9 cellular contexts compared by ENCODE assay signal in the genomic region with DNA sequence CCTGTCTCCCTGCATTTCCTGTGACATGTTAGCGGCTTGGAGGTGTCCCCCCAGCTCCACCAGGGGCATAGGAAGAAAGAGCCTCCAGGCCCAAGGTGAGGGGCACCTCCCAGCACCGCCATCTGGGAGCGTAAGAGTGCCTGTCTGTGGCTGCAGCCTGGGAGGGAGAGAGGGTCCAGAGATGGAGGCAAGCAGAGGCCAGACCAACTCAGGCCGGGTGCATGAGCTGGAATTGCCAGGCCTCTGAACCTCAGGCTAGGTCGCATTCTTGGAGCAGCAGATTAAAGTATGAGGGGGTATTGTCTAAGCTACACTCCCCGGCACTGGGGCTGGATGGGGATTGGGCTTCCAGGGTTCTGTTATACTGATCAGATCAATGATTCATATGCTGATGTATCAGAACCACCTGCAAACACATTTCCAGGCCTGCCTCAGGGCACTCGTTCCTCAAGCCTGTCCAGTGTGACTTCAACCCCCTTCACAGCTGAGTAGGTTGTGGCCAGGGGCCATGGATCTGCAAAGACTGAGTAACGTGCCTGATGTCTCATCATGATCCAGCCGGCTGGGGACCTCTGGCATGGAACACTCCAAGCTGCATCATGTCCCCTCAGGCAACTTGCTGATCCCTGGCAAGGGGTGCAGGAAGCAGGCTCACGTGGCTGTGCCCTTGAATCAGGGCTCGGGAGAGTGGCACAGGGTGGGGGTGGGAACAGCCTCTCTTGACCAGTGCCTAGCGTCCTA.
DNase-seq lines count a peak whose midpoint lies in the region; ATAC-seq and TF ChIP-seq lines count a peak whose summit lies in the region.
"Had no signal": no experiment of that assay in that cellular context is flagged by ENCODE, and none has a peak within 500 bp of the region (broad histone marks: within the 10 kb centered on the region; RNA-seq: fewer than 3 reads in every experiment).

No MANE protein-coding gene starts in this region.

- peak overlapping the region; percentile 43; the same call in 1 of the 2 replicates for H3K9ac ChIP-seq in KMS-11

- no peaks in the 10 kb centered on the region for H3K9me3 Mint-ChIP-seq in CD4-positive, CD25-positive, alpha-beta regulatory T cell
- peaks cover 8% of the 10 kb centered on the region for H3K9me3 Mint-ChIP-seq in central memory CD8-positive, alpha-beta T cell
- H3K9me3 Mint-ChIP-seq in mesothelial cell of epicardium, result no peaks in the 10 kb centered on the region

- peaks cover 8 to 18% (median 13%) of the 10 kb centered on the region in 4 donors for H3K4me1 Mint-ChIP-seq in CD4-positive, CD25-positive, alpha-beta regulatory T cell
- H3K4me1 Mint-ChIP-seq in central memory CD8-positive, alpha-beta T cell, result peaks cover 18% of the 10 kb centered on the region
- H3K4me1 Mint-ChIP-seq in mesothelial cell of epicardium, result peaks cover 48% of the 10 kb centered on the region

- no peak for ATAC-seq in CD4-positive, CD25-positive, alpha-beta regulatory T cell (ENCODE audit: low read depth in 2 of 2)
- no peak for ATAC-seq in central memory CD8-positive, alpha-beta T cell (replicated peaks; ENCODE audit: extremely low read depth, poor library complexity, severe bottlenecking)
- ATAC-seq in GM21529 (IDR thresholded peaks at IDR 0.05; ENCODE audit: unreplicated experiment) (no peak), HG03342 (IDR thresholded peaks at IDR 0.05; ENCODE audit: unreplicated experiment) (no peak)

- H3K27ac ChIP-seq in CD4-positive, CD25-positive, alpha-beta regulatory T cell (ENCODE audit: insufficient read depth, low read length, poor library complexity, severe bottlenecking), result no peak overlapping the region
- H3K27ac ChIP-seq in KMS-11, result peak overlapping the region; percentile 74; the same call in 1 of the 2 replicates
- H3K27ac ChIP-seq: neutrophil had no signal

- H3K27me3 Mint-ChIP-seq in CD4-positive, CD25-positive, alpha-beta regulatory T cell, result no peaks in the 10 kb centered on the region
- H3K27me3 Mint-ChIP-seq in central memory CD8-positive, alpha-beta T cell, result no peaks in the 10 kb centered on the region
- H3K27me3 Mint-ChIP-seq in mesothelial cell of epicardium (ENCODE audit: low read depth), result no peaks in the 10 kb centered on the region

- H2AFZ ChIP-seq in KMS-11 (ENCODE audit: low read depth), result peak overlapping the region; percentile 69; the same call in 1 of the 2 replicates

- no peaks in the 10 kb centered on the region for H3K27me3 ChIP-seq in CD4-positive, CD25-positive, alpha-beta regulatory T cell (ENCODE audit: control insufficient read depth, insufficient read depth, low read length)
- no peaks in the 10 kb centered on the region for H3K27me3 ChIP-seq in KMS-11 (ENCODE audit: insufficient read depth, low read depth)
- H3K27me3 ChIP-seq: neutrophil had no signal

- no peaks in the 10 kb centered on the region for H3K36me3 ChIP-seq in CD4-positive, CD25-positive, alpha-beta regulatory T cell (ENCODE audit: control insufficient read depth, insufficient read depth, low read length)
- no peaks in the 10 kb centered on the region for H3K36me3 ChIP-seq in KMS-11 (ENCODE audit: insufficient read depth)
- H3K36me3 ChIP-seq: neutrophil had no signal

- peaks cover 10% of the 10 kb centered on the region for H3K4me1 ChIP-seq in CD4-positive, CD25-positive, alpha-beta regulatory T cell (ENCODE audit: control insufficient read depth, insufficient read depth, low read length, poor library complexity, severe bottlenecking)
- peaks cover 18% of the 10 kb centered on the region for H3K4me1 ChIP-seq in KMS-11 (ENCODE audit: low read depth, poor library complexity, severe bottlenecking)

- DNase-seq in CD4-positive, CD25-positive, alpha-beta regulatory T cell, result no peak
- no peak for DNase-seq in central memory CD8-positive, alpha-beta T cell (ENCODE audit: low spot score in 2 of 2)
- DNase-seq in mesothelial cell of epicardium (ENCODE audit: low spot score in 2 of 2, unreplicated experiment in 2 of 2), result no peak
- DNase-seq in LoVo (ENCODE audit: low spot score), result no peak
- DNase-seq in NOMO-1 (lab: John Stamatoyannopoulos, UW; ENCODE audit: unreplicated experiment in 2 of 2), result no peak

- H3K36me3 Mint-ChIP-seq in CD4-positive, CD25-positive, alpha-beta regulatory T cell, result peaks cover 3% of the 10 kb centered on the region
- H3K36me3 Mint-ChIP-seq in central memory CD8-positive, alpha-beta T cell (ENCODE audit: insufficient read depth), result peaks cover 5% of the 10 kb centered on the region
- no peaks in the 10 kb centered on the region for H3K36me3 Mint-ChIP-seq in mesothelial cell of epicardium

- peak overlapping the region in 2 of 3 donors; percentile 93 to 98 for H3K27ac Mint-ChIP-seq in CD4-positive, CD25-positive, alpha-beta regulatory T cell
- peak overlapping the region; percentile 99 for H3K27ac Mint-ChIP-seq in central memory CD8-positive, alpha-beta T cell (ENCODE audit: low read depth)
- H3K27ac Mint-ChIP-seq in mesothelial cell of epicardium, result peak overlapping the region; percentile 67

- TF ChIP-seq CTCF in KMS-11 (conservative IDR thresholded peaks at IDR 0.05; ENCODE audit: low read depth, low read length) (no peak), mesothelial cell of epicardium (IDR thresholded peaks at IDR 0.05; ENCODE audit: unreplicated experiment) (no peak)

- no peaks in the 10 kb centered on the region for H4K20me1 ChIP-seq in KMS-11 (ENCODE audit: insufficient read depth)

- H3K4me2 ChIP-seq in KMS-11, result no peak overlapping the region

- H3K79me2 ChIP-seq in KMS-11 (ENCODE audit: insufficient read depth, low read depth), result no peaks in the 10 kb centered on the region

- H3K4me3 ChIP-seq in CD4-positive, CD25-positive, alpha-beta regulatory T cell (ENCODE audit: low read depth, low read length), result no peak overlapping the region
- H3K4me3 ChIP-seq in KMS-11 (IDR thresholded peaks at IDR 0.05; ENCODE audit: insufficient read depth, low read depth, low read length), result no peak overlapping the region

- H3K9me3 ChIP-seq in CD4-positive, CD25-positive, alpha-beta regulatory T cell (ENCODE audit: control insufficient read depth in 2 of 2, low read length in 2 of 2), result no peaks in the 10 kb centered on the region
- H3K9me3 ChIP-seq: neutrophil had no signal

- peak overlapping the region; percentile 21 to 86 (median 44) for H3K4me3 Mint-ChIP-seq in CD4-positive, CD25-positive, alpha-beta regulatory T cell
- peak overlapping the region; percentile 89 for H3K4me3 Mint-ChIP-seq in central memory CD8-positive, alpha-beta T cell
- no peak overlapping the region for H3K4me3 Mint-ChIP-seq in mesothelial cell of epicardium
